ENCODE assay signal across 8 cellular contexts in genomic region chr2:71100195-71100964, GRCh38. TPM values are rescaled to one million over a fixed set of nuclear protein-coding genes. Genes with fewer than 3 reads are reported as not detected.
DNase-seq lines count a peak whose midpoint lies in the region; ATAC-seq and TF ChIP-seq lines count a peak whose summit lies in the region.

No MANE protein-coding gene starts in this region.

- no peaks in the 10 kb centered on the region for H3K9me3 ChIP-seq in BE2C
- no peaks in the 10 kb centered on the region for H3K9me3 ChIP-seq in lower lobe of right lung

- TF ChIP-seq CTCF in BE2C (IDR thresholded peaks at IDR 0.05; ENCODE audit: low read depth, low read length) (peak; percentile 55), WI38 (IDR thresholded peaks at IDR 0.05; ENCODE audit: low read depth, low read length) (peak; percentile 60; the same call in 1 of the 2 replicates), lower lobe of right lung (IDR thresholded peaks at IDR 0.05) (peak; percentile 76)

- no peaks in the 10 kb centered on the region for H3K36me3 ChIP-seq in BE2C
- H3K36me3 ChIP-seq in lower lobe of right lung = no peaks in the 10 kb centered on the region

- no peak overlapping the region for H3K4me3 ChIP-seq in BE2C (ENCODE audit: low read depth, low read length)
- H3K4me3 ChIP-seq in WI38 (ENCODE audit: low read depth, low read length) = no peak overlapping the region
- H3K4me3 ChIP-seq in lower lobe of right lung = no peak overlapping the region

- intact Hi-C loops in lower lobe of right lung (cut with DNase I) = no loop called here

- H3K4me1 ChIP-seq in BE2C (no peaks in the 10 kb centered on the region), lower lobe of right lung (no peaks in the 10 kb centered on the region)

- ATAC-seq in GM21723 (IDR thresholded peaks at IDR 0.05; ENCODE audit: unreplicated experiment) (peak; percentile 61), lower lobe of right lung (peak; percentile 86), GM19397 (IDR thresholded peaks at IDR 0.05; ENCODE audit: unreplicated experiment) (no peak)

- H3K27me3 ChIP-seq in BE2C (no peaks in the 10 kb centered on the region), lower lobe of right lung (ENCODE audit: low read depth) (no peaks in the 10 kb centered on the region)

- no peak overlapping the region for H3K27ac ChIP-seq in lower lobe of right lung

- DNase-seq in BE2C (peak; percentile 42), NCI-H2171 (lab: John Stamatoyannopoulos, UW) (peak; percentile 36), dedifferentiated amniotic fluid mesenchymal stem cell (ENCODE audit: extremely low spot score) (peak; percentile 24), lower lobe of right lung (peak; percentile 62)
- peak; percentile 20 for DNase-seq in stimulated activated CD8-positive, alpha-beta memory T cell treated with anti-CD3 and anti-CD28 coated beads, Interleukin-4, amount 100 ng/mL, for 24 hours (ENCODE audit: low read depth)

RNA-seq across cellular contexts. Expression of gene MCEE, which starts 29.6 kb away (rescaled TPM):
- polyA plus RNA-seq in BE2C (2012; ENCODE audit: insufficient read depth, insufficient read length, low read depth) = 6.1 TPM
- 22.2 TPM for total RNA-seq in lower lobe of right lung

RNA-seq across cellular contexts. Expression of gene MPHOSPH10, which starts 30.1 kb away (rescaled TPM):
- 39.8 TPM for polyA plus RNA-seq in BE2C (2012; ENCODE audit: insufficient read depth, insufficient read length, low read depth)
- 26.0 TPM for total RNA-seq in lower lobe of right lung

RNA-seq across cellular contexts. Expression of gene NAGK, which starts 31.9 kb away (rescaled TPM):
- 24.8 TPM for polyA plus RNA-seq in BE2C (2012; ENCODE audit: insufficient read depth, insufficient read length, low read depth)
- 150 TPM for total RNA-seq in lower lobe of right lung
